Comparison of ENCODE assay signal across 1 cellular context in genomic region chr21:38134084-38134873, GRCh38.
TF ChIP-seq lines count a peak whose summit lies in the region.

No MANE protein-coding gene starts in this region.

TF ChIP-seq in A549, 52 proteins besides CTCF, POLR2A, EP300 and RAD21 (continued from another document):
- TF ChIP-seq PBX3 (IDR thresholded peaks at IDR 0.05) (no peak), FOSB (CRISPR knock-in tag; IDR thresholded peaks at IDR 0.05) (no peak), E2F6 (IDR thresholded peaks at IDR 0.05; ENCODE audit: borderline replicate concordance, low read depth) (no peak)
